8 cellular contexts compared by ENCODE assay signal in genomic region chr19:16661480-16662034, GRCh38. TPM values are rescaled to one million over a fixed set of nuclear protein-coding genes. Genes with fewer than 3 reads are reported as not detected.
DNase-seq lines count a peak whose midpoint lies in the region; ATAC-seq and TF ChIP-seq lines count a peak whose summit lies in the region.

No MANE protein-coding gene starts in this region.

- H3K4me3 ChIP-seq in SU-DHL-6 (ENCODE audit: insufficient read depth, low read length, poor library complexity, severe bottlenecking) (peak overlapping the region; percentile 79), endodermal cell (ENCODE audit: low read length) (peak overlapping the region; percentile 76), muscle layer of colon (ENCODE audit: low read depth in 1 of 2, low read length in 2 of 2) (peak overlapping the region; percentile 65 to 96), urinary bladder (ENCODE audit: low read depth, low read length) (peak overlapping the region; percentile 66)

- WGBS in endodermal cell (ENCODE audit: insufficient coverage in 1 of 2, insufficient read length in 1 of 2), 2 experiments, result 8 to 18% methylated on average over 8 to 31 of the region's 31 CpGs
- 2% methylated on average over 31 of the region's 31 CpGs for WGBS in urinary bladder

- peak overlapping the region; percentile 89 for H3K9ac ChIP-seq in SU-DHL-6 (ENCODE audit: low read length)
- peak overlapping the region; percentile 15 for H3K9ac ChIP-seq in endodermal cell (ENCODE audit: extremely low read depth, low read length, poor library complexity, severe bottlenecking)
- H3K9ac ChIP-seq in muscle layer of colon (ENCODE audit: low read length), result no peak overlapping the region

- H3K27me3 Mint-ChIP-seq in endodermal cell (ENCODE audit: insufficient read depth), result peaks cover 8% of the 10 kb centered on the region

- peaks cover 2% of the 10 kb centered on the region for H3K4me1 Mint-ChIP-seq in endodermal cell

- peaks cover 19% of the 10 kb centered on the region for H3K36me3 Mint-ChIP-seq in endodermal cell (ENCODE audit: low read depth)

- H3F3A ChIP-seq in SU-DHL-6 (ENCODE audit: insufficient read depth), result peaks cover 17% of the 10 kb centered on the region

- no peaks in the 10 kb centered on the region for H3K27me3 ChIP-seq in SU-DHL-6 (ENCODE audit: low read length)
- no peaks in the 10 kb centered on the region for H3K27me3 ChIP-seq in endodermal cell (ENCODE audit: control insufficient read depth, insufficient read depth, low read length, poor library complexity, severe bottlenecking)
- no peaks in the 10 kb centered on the region for H3K27me3 ChIP-seq in muscle layer of colon (ENCODE audit: control insufficient read depth in 1 of 2, insufficient read depth in 2 of 2, low read length in 2 of 2)

- TF ChIP-seq CTCF in SU-DHL-6 (IDR thresholded peaks at IDR 0.05; ENCODE audit: insufficient read depth, low read length, poor library complexity, severe bottlenecking) (no peak), endodermal cell (conservative IDR thresholded peaks at IDR 0.05) (no peak)

- peaks cover 61% of the 10 kb centered on the region for H3K79me2 ChIP-seq in SU-DHL-6 (ENCODE audit: insufficient read depth, low read length)

- no peak for ATAC-seq in GM18502 (IDR thresholded peaks at IDR 0.05; ENCODE audit: poor library complexity, unreplicated experiment)

- peak overlapping the region; percentile 94 for H3K4me2 ChIP-seq in SU-DHL-6 (ENCODE audit: low read depth, low read length, poor library complexity, severe bottlenecking)

- peak overlapping the region; percentile 91 for H3K27ac ChIP-seq in SU-DHL-6 (ENCODE audit: low read depth, low read length)
- no peak overlapping the region for H3K27ac ChIP-seq in endodermal cell (ENCODE audit: low read depth, low read length)
- peak overlapping the region; percentile 80 for H3K27ac ChIP-seq in muscle layer of colon (ENCODE audit: low read depth, low read length)
- H3K27ac ChIP-seq in urinary bladder (ENCODE audit: low read depth), result no peak overlapping the region

- peak overlapping the region; percentile 96 for H3K4me3 Mint-ChIP-seq in endodermal cell

- H2AFZ ChIP-seq in SU-DHL-6 (ENCODE audit: low read depth, low read length, severe bottlenecking), result peak overlapping the region; percentile 77

- peak; percentile 11 for DNase-seq in activated CD4-positive, alpha-beta T cell treated with anti-CD3 and anti-CD28 coated beads for 48 hours
- DNase-seq in activated CD4-positive, alpha-beta T cell treated with anti-CD3 and anti-CD28 coated beads, Interleukin-2, amount 50 U/mL, for 1 hour, result no peak
- DNase-seq in endodermal cell (peak; percentile 69), NCI-H187 (lab: John Stamatoyannopoulos, UW) (no peak)

- no peaks in the 10 kb centered on the region for H3K9me3 Mint-ChIP-seq in endodermal cell

- no peaks in the 10 kb centered on the region for H3K9me2 ChIP-seq in SU-DHL-6 (replicated peaks; ENCODE audit: insufficient read depth, low read length)

- peak overlapping the region; percentile 26 for H3K27ac Mint-ChIP-seq in endodermal cell

- H3K36me3 ChIP-seq in SU-DHL-6 (ENCODE audit: low read length) (peaks cover 7% of the 10 kb centered on the region), endodermal cell (ENCODE audit: control insufficient read depth, insufficient read depth, low read length) (peaks cover 23% of the 10 kb centered on the region), muscle layer of colon (ENCODE audit: insufficient read depth, low read length) (peaks cover 24% of the 10 kb centered on the region), urinary bladder (ENCODE audit: insufficient read depth) (peaks cover 2% of the 10 kb centered on the region)

- H3K4me1 ChIP-seq in endodermal cell (ENCODE audit: control insufficient read depth, insufficient read depth, low read length) (no peaks in the 10 kb centered on the region), muscle layer of colon (ENCODE audit: insufficient read depth, low read length) (peaks cover 22% of the 10 kb centered on the region), urinary bladder (ENCODE audit: insufficient read depth) (no peaks in the 10 kb centered on the region)

- H3K9me3 ChIP-seq in SU-DHL-6 (ENCODE audit: insufficient read depth, low read length) (no peaks in the 10 kb centered on the region), endodermal cell (ENCODE audit: control insufficient read depth, low read length) (no peaks in the 10 kb centered on the region), muscle layer of colon (ENCODE audit: low read length) (no peaks in the 10 kb centered on the region)

- peaks cover 17% of the 10 kb centered on the region for H4K20me1 ChIP-seq in SU-DHL-6 (ENCODE audit: low read depth, low read length)

RNA-seq across cellular contexts. Expression of gene TMEM38A, which starts 0.6 kb away (rescaled TPM):
- 1 to 10 TPM; 5.1 to 6.8 TPM for total RNA-seq in endodermal cell
- 2.9 TPM for polyA plus RNA-seq in endodermal cell (2013, experiment 1 of 2)
- polyA plus RNA-seq in endodermal cell (2013, experiment 2 of 2), result 2.2 TPM
- total RNA-seq in urinary bladder, result 8.0 TPM
- 4.2 TPM for polyA plus RNA-seq in urinary bladder

RNA-seq across cellular contexts. Expression of gene SMIM7, which starts 1.6 kb away (rescaled TPM):
- 10 to 100 TPM; 57.6 to 91.4 TPM for total RNA-seq in endodermal cell
- 72.8 TPM for polyA plus RNA-seq in endodermal cell (2013, experiment 1 of 2)
- 68.6 TPM for polyA plus RNA-seq in endodermal cell (2013, experiment 2 of 2)
- total RNA-seq in urinary bladder, result 73.8 TPM
- 84.3 TPM for polyA plus RNA-seq in urinary bladder

RNA-seq across cellular contexts. Expression of gene MED26, which starts 33.6 kb away (rescaled TPM):
- total RNA-seq in endodermal cell, result 10 to 100 TPM; 10.8 to 11.8 TPM
- polyA plus RNA-seq in endodermal cell (2013, experiment 1 of 2), result 6.3 TPM
- polyA plus RNA-seq in endodermal cell (2013, experiment 2 of 2), result 7.2 TPM
- 3.5 TPM for total RNA-seq in urinary bladder
- polyA plus RNA-seq in urinary bladder, result 7.6 TPM

RNA-seq across cellular contexts. Expression of gene NWD1, which starts 58.1 kb away (rescaled TPM):
- total RNA-seq in endodermal cell (not detected), urinary bladder (0.74 TPM)
- not detected for polyA plus RNA-seq in endodermal cell (2013, experiment 1 of 2)
- polyA plus RNA-seq in endodermal cell (2013, experiment 2 of 2), result 0.08 TPM
- 0.14 TPM for polyA plus RNA-seq in urinary bladder

Comparison
In these comparisons a context has a peak if more than half of its experiments do, and no peak if none do; other contexts are left out.
1. DNase-seq: peak in activated CD4-positive, alpha-beta T cell treated with anti-CD3 and anti-CD28 coated beads for 48 hours (single experiment) and endodermal cell (single experiment); none in activated CD4-positive, alpha-beta T cell treated with anti-CD3 and anti-CD28 coated beads, Interleukin-2, amount 50 U/mL, for 1 hour (single experiment) and NCI-H187 (0 of 2).
2. H3K27ac ChIP-seq: peak in SU-DHL-6 (single experiment) and muscle layer of colon (single experiment); none in endodermal cell (single experiment) and urinary bladder (single experiment).
3. Peak in every context shown above with its lines, with median percentiles within 50 percentile points of each other: H3K4me3 ChIP-seq.